1 cellular context compared by ENCODE assay signal in the genomic region with DNA sequence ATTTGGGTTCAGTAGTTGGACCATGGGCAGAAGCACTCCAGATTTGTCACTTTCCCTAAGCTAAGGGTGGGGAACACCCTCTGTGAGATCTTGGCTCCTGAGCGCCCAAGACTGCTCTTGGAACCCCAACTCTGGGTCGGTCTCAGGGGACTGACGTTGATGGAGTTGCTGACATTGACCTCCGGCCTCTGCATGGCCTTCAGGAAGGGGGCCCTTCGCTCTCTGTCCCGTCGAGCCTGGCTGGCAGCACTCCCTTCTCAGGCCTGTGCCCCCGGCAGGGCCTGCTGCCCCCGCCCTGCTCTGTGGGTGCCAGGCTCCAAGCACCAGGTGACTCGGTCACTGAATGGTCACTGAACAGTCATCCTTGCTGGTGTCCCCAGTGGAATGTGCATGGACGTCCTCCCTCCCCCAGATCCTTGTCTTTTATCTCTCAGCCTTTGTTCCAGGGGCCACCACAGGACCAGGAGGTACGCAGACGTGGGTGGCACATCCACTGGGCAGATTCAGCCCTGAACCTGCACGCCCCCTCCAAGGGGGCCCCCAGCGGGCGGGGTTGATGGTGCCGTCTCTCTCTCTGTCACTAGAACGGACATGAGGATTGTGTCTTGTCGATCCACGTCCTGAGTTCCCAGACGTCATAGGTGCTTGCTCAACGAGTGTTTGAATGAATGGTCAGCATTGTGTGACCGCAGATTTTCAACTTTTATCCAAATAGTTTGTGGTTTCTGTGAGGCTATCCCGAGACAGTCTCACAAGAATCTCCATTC.
TF ChIP-seq lines count a peak whose summit lies in the region.

No MANE protein-coding gene starts in this region.

TF ChIP-seq in GM12878, 131 proteins besides CTCF, POLR2A, EP300 and RAD21 (continued from another document):
- TF ChIP-seq, protein P1, sequence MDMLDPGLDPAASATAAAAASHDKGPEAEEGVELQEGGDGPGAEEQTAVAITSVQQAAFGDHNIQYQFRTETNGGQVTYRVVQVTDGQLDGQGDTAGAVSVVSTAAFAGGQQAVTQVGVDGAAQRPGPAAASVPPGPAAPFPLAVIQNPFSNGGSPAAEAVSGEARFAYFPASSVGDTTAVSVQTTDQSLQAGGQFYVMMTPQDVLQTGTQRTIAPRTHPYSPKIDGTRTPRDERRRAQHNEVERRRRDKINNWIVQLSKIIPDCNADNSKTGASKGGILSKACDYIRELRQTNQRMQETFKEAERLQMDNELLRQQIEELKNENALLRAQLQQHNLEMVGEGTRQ (IDR thresholded peaks at IDR 0.05; ENCODE audit: borderline replicate concordance, low read depth, low read length): no peak
- TF ChIP-seq JUND (IDR thresholded peaks at IDR 0.05; ENCODE audit: low read depth, low read length) (no peak), JUNB (IDR thresholded peaks at IDR 0.05) (no peak), CEBPB (IDR thresholded peaks at IDR 0.05; ENCODE audit: borderline replicate concordance in 1 of 2, low read depth in 2 of 2, low read length in 2 of 2) (no peak), TARDBP (IDR thresholded peaks at IDR 0.05; ENCODE audit: borderline replicate concordance) (no peak), GABPA (IDR thresholded peaks at IDR 0.05; ENCODE audit: low read depth) (no peak), PAX8 (IDR thresholded peaks at IDR 0.05) (no peak), CHD2 (IDR thresholded peaks at IDR 0.05; ENCODE audit: borderline replicate concordance, low read depth, low read length) (no peak), MYC (IDR thresholded peaks at IDR 0.05; ENCODE audit: insufficient read depth, insufficient read length, insufficient replicate concordance, low read length, severe bottlenecking) (no peak), RUNX3 (IDR thresholded peaks at IDR 0.05; ENCODE audit: low read length) (peak; percentile 56), MTA2 (IDR thresholded peaks at IDR 0.05; ENCODE audit: low read depth) (no peak), YY1 (IDR thresholded peaks at IDR 0.05; ENCODE audit: low read depth, low read length) (no peak), KLF5 (IDR thresholded peaks at IDR 0.05; ENCODE audit: partially characterized antibody) (no peak), SUPT20H (IDR thresholded peaks at IDR 0.05; ENCODE audit: borderline replicate concordance, control insufficient read depth, low read depth, low read length) (no peak), POLR2AphosphoS2 (IDR thresholded peaks at IDR 0.05; ENCODE audit: low read depth, low read length) (peak; percentile 39; the same call in 1 of the 2 replicates), ASH2L (IDR thresholded peaks at IDR 0.05; ENCODE audit: borderline replicate concordance, low read depth) (no peak), CBFB (IDR thresholded peaks at IDR 0.05; ENCODE audit: low read depth) (peak; percentile 27; the same call in 1 of the 2 replicates), BCL11A (IDR thresholded peaks at IDR 0.05; ENCODE audit: low read depth, low read length) (no peak)
- TF ChIP-seq, protein P2, sequence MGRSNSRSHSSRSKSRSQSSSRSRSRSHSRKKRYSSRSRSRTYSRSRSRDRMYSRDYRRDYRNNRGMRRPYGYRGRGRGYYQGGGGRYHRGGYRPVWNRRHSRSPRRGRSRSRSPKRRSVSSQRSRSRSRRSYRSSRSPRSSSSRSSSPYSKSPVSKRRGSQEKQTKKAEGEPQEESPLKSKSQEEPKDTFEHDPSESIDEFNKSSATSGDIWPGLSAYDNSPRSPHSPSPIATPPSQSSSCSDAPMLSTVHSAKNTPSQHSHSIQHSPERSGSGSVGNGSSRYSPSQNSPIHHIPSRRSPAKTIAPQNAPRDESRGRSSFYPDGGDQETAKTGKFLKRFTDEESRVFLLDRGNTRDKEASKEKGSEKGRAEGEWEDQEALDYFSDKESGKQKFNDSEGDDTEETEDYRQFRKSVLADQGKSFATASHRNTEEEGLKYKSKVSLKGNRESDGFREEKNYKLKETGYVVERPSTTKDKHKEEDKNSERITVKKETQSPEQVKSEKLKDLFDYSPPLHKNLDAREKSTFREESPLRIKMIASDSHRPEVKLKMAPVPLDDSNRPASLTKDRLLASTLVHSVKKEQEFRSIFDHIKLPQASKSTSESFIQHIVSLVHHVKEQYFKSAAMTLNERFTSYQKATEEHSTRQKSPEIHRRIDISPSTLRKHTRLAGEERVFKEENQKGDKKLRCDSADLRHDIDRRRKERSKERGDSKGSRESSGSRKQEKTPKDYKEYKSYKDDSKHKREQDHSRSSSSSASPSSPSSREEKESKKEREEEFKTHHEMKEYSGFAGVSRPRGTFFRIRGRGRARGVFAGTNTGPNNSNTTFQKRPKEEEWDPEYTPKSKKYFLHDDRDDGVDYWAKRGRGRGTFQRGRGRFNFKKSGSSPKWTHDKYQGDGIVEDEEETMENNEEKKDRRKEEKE (IDR thresholded peaks at IDR 0.05): no peak
- TF ChIP-seq, protein P3, sequence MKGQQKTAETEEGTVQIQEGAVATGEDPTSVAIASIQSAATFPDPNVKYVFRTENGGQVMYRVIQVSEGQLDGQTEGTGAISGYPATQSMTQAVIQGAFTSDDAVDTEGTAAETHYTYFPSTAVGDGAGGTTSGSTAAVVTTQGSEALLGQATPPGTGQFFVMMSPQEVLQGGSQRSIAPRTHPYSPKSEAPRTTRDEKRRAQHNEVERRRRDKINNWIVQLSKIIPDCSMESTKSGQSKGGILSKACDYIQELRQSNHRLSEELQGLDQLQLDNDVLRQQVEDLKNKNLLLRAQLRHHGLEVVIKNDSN (IDR thresholded peaks at IDR 0.05; ENCODE audit: borderline replicate concordance, extremely low read length, insufficient read depth, low read depth, low read length): no peak
- TF ChIP-seq, protein P4, sequence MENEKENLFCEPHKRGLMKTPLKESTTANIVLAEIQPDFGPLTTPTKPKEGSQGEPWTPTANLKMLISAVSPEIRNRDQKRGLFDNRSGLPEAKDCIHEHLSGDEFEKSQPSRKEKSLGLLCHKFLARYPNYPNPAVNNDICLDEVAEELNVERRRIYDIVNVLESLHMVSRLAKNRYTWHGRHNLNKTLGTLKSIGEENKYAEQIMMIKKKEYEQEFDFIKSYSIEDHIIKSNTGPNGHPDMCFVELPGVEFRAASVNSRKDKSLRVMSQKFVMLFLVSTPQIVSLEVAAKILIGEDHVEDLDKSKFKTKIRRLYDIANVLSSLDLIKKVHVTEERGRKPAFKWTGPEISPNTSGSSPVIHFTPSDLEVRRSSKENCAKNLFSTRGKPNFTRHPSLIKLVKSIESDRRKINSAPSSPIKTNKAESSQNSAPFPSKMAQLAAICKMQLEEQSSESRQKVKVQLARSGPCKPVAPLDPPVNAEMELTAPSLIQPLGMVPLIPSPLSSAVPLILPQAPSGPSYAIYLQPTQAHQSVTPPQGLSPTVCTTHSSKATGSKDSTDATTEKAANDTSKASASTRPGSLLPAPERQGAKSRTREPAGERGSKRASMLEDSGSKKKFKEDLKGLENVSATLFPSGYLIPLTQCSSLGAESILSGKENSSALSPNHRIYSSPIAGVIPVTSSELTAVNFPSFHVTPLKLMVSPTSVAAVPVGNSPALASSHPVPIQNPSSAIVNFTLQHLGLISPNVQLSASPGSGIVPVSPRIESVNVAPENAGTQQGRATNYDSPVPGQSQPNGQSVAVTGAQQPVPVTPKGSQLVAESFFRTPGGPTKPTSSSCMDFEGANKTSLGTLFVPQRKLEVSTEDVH (IDR thresholded peaks at IDR 0.05; ENCODE audit: low read depth, partially characterized antibody): no peak
- TF ChIP-seq, protein P5, sequence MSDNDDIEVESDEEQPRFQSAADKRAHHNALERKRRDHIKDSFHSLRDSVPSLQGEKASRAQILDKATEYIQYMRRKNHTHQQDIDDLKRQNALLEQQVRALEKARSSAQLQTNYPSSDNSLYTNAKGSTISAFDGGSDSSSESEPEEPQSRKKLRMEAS (IDR thresholded peaks at IDR 0.05; ENCODE audit: low read depth, low read length): no peak
TF ChIP-seq in GM12878: peak in this region for 4.
